9 cellular contexts compared by ENCODE assay signal in the genomic region with DNA sequence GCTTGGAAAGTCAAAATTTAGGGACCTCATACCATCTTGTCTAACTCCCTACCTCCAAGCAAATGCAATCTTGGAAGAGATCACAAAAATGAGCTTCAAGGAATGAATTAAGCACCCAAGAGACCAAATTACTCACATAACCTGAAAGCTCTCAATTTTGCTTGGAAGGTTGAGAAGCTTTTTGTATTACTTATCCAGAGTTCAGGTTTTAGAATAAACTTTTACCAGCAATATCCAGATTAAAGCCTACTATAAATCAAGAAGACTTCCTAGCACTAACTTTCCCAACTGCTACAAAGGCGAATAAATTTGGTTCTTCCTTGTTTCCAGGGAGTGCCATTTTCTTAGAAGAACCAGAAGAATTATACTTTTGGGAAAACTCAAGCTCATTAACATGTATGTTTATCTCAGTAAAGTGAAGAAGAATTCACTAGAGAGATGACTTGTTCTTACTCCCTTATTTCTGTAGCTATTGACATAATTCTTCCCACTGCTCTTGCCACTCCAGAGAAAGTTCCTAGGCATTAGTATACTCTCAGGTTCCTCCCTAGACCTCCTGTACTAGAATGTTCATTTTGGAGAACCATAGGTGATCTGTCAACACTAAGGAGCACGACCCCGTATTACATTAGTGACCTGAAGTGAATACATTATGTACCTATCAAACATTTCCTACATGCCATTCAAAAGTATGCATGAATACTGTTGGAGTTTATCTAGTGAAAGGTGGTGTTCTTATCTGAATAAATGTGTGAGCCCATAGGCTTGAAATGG. TPM values are rescaled to one million over a fixed set of nuclear protein-coding genes. Genes with fewer than 3 reads are reported as not detected.
DNase-seq lines count a peak whose midpoint lies in the region; ATAC-seq, FAIRE-seq and TF ChIP-seq lines count a peak whose summit lies in the region.
"Had no signal": no experiment of that assay in that cellular context is flagged by ENCODE, and none has a peak within 500 bp of the region (broad histone marks: within the 10 kb centered on the region; RNA-seq: fewer than 3 reads in every experiment).

No MANE protein-coding gene starts in this region.

- in situ Hi-C loops in astrocyte of the cerebellum (cut with HindIII; ENCODE audit: low sequenced_read_pairs), result loop anchor here (25.0 kb wide), 1 partner anchor 161 kb away; no protein-coding TSS in a partner anchor

- H3K27ac ChIP-seq in heart left ventricle (peak overlapping the region in 4 of 12 donors; percentile 28 to 99 (median 97)), urinary bladder (ENCODE audit: low read depth) (no peak overlapping the region)

- H3K4me1 ChIP-seq in heart left ventricle (peaks cover 10 to 73% (median 60%) of the 10 kb centered on the region in 12 donors), urinary bladder (ENCODE audit: insufficient read depth) (no peaks in the 10 kb centered on the region)

- H3K27ac Mint-ChIP-seq in memory B cell, result peak overlapping the region; percentile 100

- peak overlapping the region; percentile 41 for H3K4me3 Mint-ChIP-seq in memory B cell

- peaks cover 8% of the 10 kb centered on the region for H3K36me3 Mint-ChIP-seq in memory B cell

- FAIRE-seq in GM19239 (lab: Jason Lieb, UNC), result no peak

- no peak for TF ChIP-seq CTCF in heart left ventricle (IDR thresholded peaks at IDR 0.05)
- TF ChIP-seq CTCF in astrocyte of the cerebellum (IDR thresholded peaks at IDR 0.05; ENCODE audit: low read depth, low read length, missing control alignments), result no peak

- H3K36me3 ChIP-seq in heart left ventricle, result peaks cover 0 to 34% (median 27%) of the 10 kb centered on the region in 9 donors
- H3K36me3 ChIP-seq in urinary bladder (ENCODE audit: insufficient read depth), result no peaks in the 10 kb centered on the region

- H3K9me3 ChIP-seq in heart left ventricle, result no peaks in the 10 kb centered on the region

- H3K4me1 Mint-ChIP-seq in memory B cell, result peaks cover 38% of the 10 kb centered on the region

- DNase-seq in heart left ventricle, result no peak
- DNase-seq in Right ventricle myocardium inferior (ENCODE audit: missing footprints), result no peak
- DNase-seq in astrocyte of the cerebellum (ENCODE audit: low read depth), result no peak
- no peak for DNase-seq in memory B cell (ENCODE audit: low spot score in 2 of 2)
- DNase-seq in AG08396 (ENCODE audit: low spot score), result no peak
- DNase-seq in NCI-H748 (lab: John Stamatoyannopoulos, UW; ENCODE audit: unreplicated experiment), result no peak
- no peak for DNase-seq in GM19239 (ENCODE audit: insufficient read length, low spot score)
- DNase-seq: DMS79 had no signal

- TF ChIP-seq POLR2A in heart left ventricle (IDR thresholded peaks at IDR 0.05), result no peak

- H3K27me3 ChIP-seq in heart left ventricle, result no peaks in the 10 kb centered on the region

- H3K27me3 Mint-ChIP-seq in memory B cell, result no peaks in the 10 kb centered on the region

- intact Hi-C loops in heart left ventricle (cut with DNase I), result loop anchor here in 1 of 10 donors (1.0 kb wide), 1 partner anchor 185 kb away; no protein-coding TSS in a partner anchor
- intact Hi-C loops in Right ventricle myocardium inferior (cut with DNase I), result no loop called here

- WGBS in heart left ventricle, 4 donors, result 36 to 48% (median 45%) methylated on average over 3 of the region's 3 CpGs
- WGBS in urinary bladder, result 50% methylated on average over 3 of the region's 3 CpGs

- no peak for ATAC-seq in heart left ventricle
- ATAC-seq in Right ventricle myocardium inferior, result no peak
- ATAC-seq in memory B cell (ENCODE audit: low read depth), result no peak

- H3K9me3 Mint-ChIP-seq in memory B cell, result no peaks in the 10 kb centered on the region

- H3K4me3 ChIP-seq in heart left ventricle (peak overlapping the region in 9 of 12 donors; percentile 70 to 98 (median 94)), astrocyte of the cerebellum (ENCODE audit: low read depth, low read length) (peak overlapping the region; percentile 97), urinary bladder (ENCODE audit: low read depth, low read length) (peak overlapping the region; percentile 8)

RNA-seq across cellular contexts. Expression of a gene that starts 3.2 kb away (rescaled TPM):
- 100 to 1,000 TPM; 334 to 623 (median 442) TPM for total RNA-seq in heart left ventricle
- polyA plus RNA-seq in heart left ventricle, result 100 to 1,000 TPM; 419 to 437 TPM
- total RNA-seq in Right ventricle myocardium inferior, result 547 TPM
- 631 TPM for total RNA-seq in urinary bladder
- polyA plus RNA-seq in urinary bladder, result 564 TPM

RNA-seq across cellular contexts. Expression of a gene that starts 18.0 kb away (rescaled TPM):
- total RNA-seq in heart left ventricle (under 1 TPM in 1 of 9 donors, not detected in 8; 0.52 TPM), Right ventricle myocardium inferior (not detected), urinary bladder (not detected)
- polyA plus RNA-seq in heart left ventricle (not detected), urinary bladder (0.41 TPM)

Comparison
In these comparisons a context has a peak if more than half of its experiments do, and no peak if none do; other contexts are left out.
1. H3K4me3 ChIP-seq: peak in every context shown above with its lines; median percentile 97 in astrocyte of the cerebellum; 94 in heart left ventricle; 8 in urinary bladder.